8 cellular contexts compared by ENCODE assay signal in genomic region chr16:15887283-15887682, GRCh38. TPM values are rescaled to one million over a fixed set of nuclear protein-coding genes. Genes with fewer than 3 reads are reported as not detected.
A peak's percentile ranks its signal among the peaks of the same experiment; 100 is the strongest.
DNase-seq lines count a peak whose midpoint lies in the region; ATAC-seq and TF ChIP-seq lines count a peak whose summit lies in the region.

No MANE protein-coding gene starts in this region.

- peak overlapping the region; percentile 98 for H3K4me3 Mint-ChIP-seq in nephron progenitor cell

- H3K27me3 Mint-ChIP-seq in nephron progenitor cell (ENCODE audit: low read depth, poor library complexity) = peaks cover 2% of the 10 kb centered on the region

- H3K36me3 ChIP-seq in BJ (ENCODE audit: control insufficient read depth, insufficient read depth, low read length) (0 out of 2 replicates have a peak, but pooled peaks cover 1% of the 10 kb centered on the region), Karpas-422 (ENCODE audit: insufficient read depth, low read length) (peaks cover 11% of the 10 kb centered on the region; the same call in 1 of the 2 replicates), left lung (peaks cover 0 to 15% of the 10 kb centered on the region in 2 donors)

- H2AFZ ChIP-seq in Karpas-422 (ENCODE audit: low read length) = no peak overlapping the region

- no peaks in the 10 kb centered on the region for H3K9me3 Mint-ChIP-seq in nephron progenitor cell

- peak overlapping the region; percentile 97 for H3K4me2 ChIP-seq in Karpas-422 (ENCODE audit: low read depth, low read length, poor library complexity, severe bottlenecking)

- no peak for TF ChIP-seq CTCF in BJ (IDR thresholded peaks at IDR 0.05; ENCODE audit: insufficient read depth, low read depth, low read length)
- TF ChIP-seq CTCF in dorsolateral prefrontal cortex (IDR thresholded peaks at IDR 0.05 in 54 of 56, conservative IDR thresholded peaks at IDR 0.05 in 2 of 56; ENCODE audit: low read depth in 1 of 56, partially characterized antibody in 56 of 56) = no peak
- no peak for TF ChIP-seq CTCF in nephron progenitor cell (IDR thresholded peaks at IDR 0.05)
- TF ChIP-seq CTCF in left lung (IDR thresholded peaks at IDR 0.05) = no peak
- TF ChIP-seq CTCF in RWPE1 (conservative IDR thresholded peaks at IDR 0.05; ENCODE audit: low read depth) = no peak

- H3K9me3 ChIP-seq in Karpas-422 (ENCODE audit: low read length) (no peaks in the 10 kb centered on the region), left lung (no peaks in the 10 kb centered on the region)

- no peak for DNase-seq in BJ (ENCODE audit: low read depth)
- no peak for DNase-seq in Karpas-422
- DNase-seq in dorsolateral prefrontal cortex = no peak
- DNase-seq in nephron progenitor cell = no peak
- DNase-seq in stimulated activated CD4-positive, alpha-beta T cell treated with anti-CD3 and anti-CD28 coated beads, Interleukin-12 subunit alpha, Interleukin-12 subunit beta, amount 100 ng/mL, for 4 hours = no peak
- DNase-seq in left lung = no peak
- no peak for DNase-seq in DMS53 treated with DMSO at 0.1 percent for 48 hours (lab: John Stamatoyannopoulos, UW; ENCODE audit: unreplicated experiment)
- DNase-seq in RWPE1 (ENCODE audit: low spot score) = no peak

- H3K27ac Mint-ChIP-seq in nephron progenitor cell = no peak overlapping the region

- H3K9me2 ChIP-seq in Karpas-422 (replicated peaks; ENCODE audit: insufficient read depth, low read length) = no peaks in the 10 kb centered on the region

- peak overlapping the region; percentile 95 for H3K9ac ChIP-seq in Karpas-422 (ENCODE audit: low read length)

- peaks cover 12% of the 10 kb centered on the region for H3K36me3 Mint-ChIP-seq in nephron progenitor cell (ENCODE audit: low read depth)

- no peak for ATAC-seq in left lung

- peaks cover 31% of the 10 kb centered on the region for H3K4me1 Mint-ChIP-seq in nephron progenitor cell

- H3K79me2 ChIP-seq in Karpas-422 (ENCODE audit: low read length) = peaks cover 52% of the 10 kb centered on the region

- intact Hi-C loops in dorsolateral prefrontal cortex (cut with DNase I) = no loop called here
- intact Hi-C loops in left lung (cut with DNase I) = no loop called here

- 0 out of 2 replicates have a peak, but pooled peaks cover 5% of the 10 kb centered on the region for H4K20me1 ChIP-seq in Karpas-422 (ENCODE audit: insufficient read depth, low read depth, low read length)

- CTCF ChIA-PET in BJ (lab: Yijun Ruan, JAX) = interaction anchor here (2.3 to 2.4 kb wide), 2 partner anchors 8 to 13 kb away, joined by 8 to 9 read pairs; no protein-coding TSS in a partner anchor
- CTCF ChIA-PET in RWPE1 (lab: Yijun Ruan, JAX) = interaction anchor here (0.5 kb wide), 1 partner anchor 66 kb away, joined by 3 read pairs; no protein-coding TSS in a partner anchor

- H3K27me3 ChIP-seq in BJ (ENCODE audit: control insufficient read depth, insufficient read depth, low read length) (no peaks in the 10 kb centered on the region), Karpas-422 (ENCODE audit: low read length) (no peaks in the 10 kb centered on the region), dorsolateral prefrontal cortex (no peaks in the 10 kb centered on the region), left lung (no peaks in the 10 kb centered on the region)

- POLR2A ChIA-PET in BJ (lab: Charles Lee) = interaction anchor here (0.7 kb wide), 1 partner anchor 11 kb away, joined by 3 read pairs; no protein-coding TSS in a partner anchor
- POLR2A ChIA-PET in RWPE1 (lab: Yijun Ruan, JAX; ENCODE audit: low non-redundant PET) = interaction anchor here (0.5 to 0.9 kb wide), 2 partner anchors 15 to 92 kb away, joined by 3 to 6 read pairs; no protein-coding TSS in a partner anchor

- peak overlapping the region; percentile 78 for H3K4me3 ChIP-seq in BJ (ENCODE audit: low read depth, low read length)
- H3K4me3 ChIP-seq in Karpas-422 (ENCODE audit: low read length) = peak overlapping the region; percentile 100
- H3K4me3 ChIP-seq in dorsolateral prefrontal cortex = peak overlapping the region; percentile 67 to 100 (median 95)
- H3K4me3 ChIP-seq in left lung = peak overlapping the region in 1 of 2 donors; percentile 92

- H3K27ac ChIP-seq in Karpas-422 (ENCODE audit: low read length) = no peak overlapping the region
- H3K27ac ChIP-seq in dorsolateral prefrontal cortex = no peak overlapping the region
- H3K27ac ChIP-seq in left lung = no peak overlapping the region
- H3K27ac ChIP-seq in RWPE1 = no peak overlapping the region

- H3K4me1 ChIP-seq in Karpas-422 (ENCODE audit: low read length) = peaks cover 21% of the 10 kb centered on the region
- peaks cover 9 to 35% of the 10 kb centered on the region in 2 donors for H3K4me1 ChIP-seq in left lung

RNA-seq across cellular contexts. Expression of gene CEP20, which starts 1.1 kb away (rescaled TPM):
- 23.6 and 41.2 TPM in 2 replicates for polyA plus RNA-seq in BJ (2011; rRNA removed)
- 8.9 and 12.5 TPM in 2 replicates for polyA minus RNA-seq in BJ (2011; rRNA and poly(A)+ RNA removed)
- total RNA-seq in Karpas-422 (2014; rRNA removed; shearing (Covaris generic); ENCODE audit: low replicate concordance) = 19.6 and 45.3 TPM in 2 replicates
- 10 to 100 TPM; 16.6 to 44.9 (median 27.3) TPM for total RNA-seq in dorsolateral prefrontal cortex
- total RNA-seq in left lung = 10 to 100 TPM; 22.7 to 26.2 TPM

RNA-seq across cellular contexts. Expression of gene MYH11, which starts 30.5 kb away (rescaled TPM):
- 0.11 and 0.27 TPM in 2 replicates for polyA plus RNA-seq in BJ (2011; rRNA removed)
- 0.28 and 0.51 TPM in 2 replicates for polyA minus RNA-seq in BJ (2011; rRNA and poly(A)+ RNA removed)
- not detected in 2 replicates for total RNA-seq in Karpas-422 (2014; rRNA removed; shearing (Covaris generic); ENCODE audit: low replicate concordance)
- total RNA-seq in dorsolateral prefrontal cortex = 100 to 1,000 TPM in 5 of 120 experiments, 10 to 100 TPM in 64, 1 to 10 TPM in 51; 1.1 to 367 (median 13.0) TPM
- total RNA-seq in left lung = 10 to 100 TPM; 47.3 to 94.8 TPM
